ENCODE assay signal across 13 cellular contexts in the genomic region with DNA sequence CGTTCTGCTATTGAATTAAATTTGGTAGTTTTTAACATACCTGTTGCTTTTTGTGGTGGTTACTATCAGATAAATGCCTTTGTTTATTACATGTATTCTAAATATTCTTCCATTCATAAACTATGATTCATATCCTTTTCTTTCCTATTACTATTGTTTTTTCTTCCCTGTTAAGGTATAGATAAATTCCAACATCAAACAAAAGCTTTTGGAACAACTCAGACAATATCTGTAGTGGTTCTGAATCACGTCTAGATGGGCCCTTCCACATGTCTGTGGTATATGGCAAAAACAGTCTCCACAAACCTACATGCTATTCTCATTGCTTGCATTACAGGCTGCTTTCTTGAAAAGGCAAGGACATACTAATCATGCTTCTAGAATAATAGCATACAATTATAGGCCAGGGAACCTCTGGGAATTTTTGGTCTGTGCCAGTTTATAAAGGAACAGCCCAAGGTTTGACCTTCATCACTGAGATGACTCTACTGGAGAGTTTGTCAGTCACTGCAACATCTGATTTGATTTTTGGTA.
"Had no signal": no experiment of that assay in that cellular context is flagged by ENCODE, and none has a peak within 500 bp of the region (broad histone marks: within the 10 kb centered on the region; RNA-seq: fewer than 3 reads in every experiment).

No MANE protein-coding gene starts in this region.

- H3K27me3 ChIP-seq: brain microvascular endothelial cell, gastrocnemius medialis, left lung, testis had no signal

- H3K36me3 ChIP-seq: brain microvascular endothelial cell, gastrocnemius medialis, left lung had no signal

- H3K4me3 ChIP-seq: gastrocnemius medialis, left lung, testis had no signal

- H3K9me3 ChIP-seq: gastrocnemius medialis, left lung, testis had no signal

- H3K27ac ChIP-seq: brain microvascular endothelial cell, gastrocnemius medialis, testis had no signal

- DNase-seq: activated CD4-positive, alpha-beta T cell treated with anti-CD3 and anti-CD28 coated beads, Interleukin-2, amount 50 U/mL, for 1 hour; activated CD4-positive, CD25-positive, alpha-beta regulatory T cell; activated T-cell treated with anti-CD3 and anti-CD28 coated beads, Interleukin-2, amount 50 U/mL, for 1 hour; amygdala; brain microvascular endothelial cell; gastrocnemius medialis; islet precursor cell; left lung; stimulated activated CD4-positive, alpha-beta T cell treated with anti-CD3 and anti-CD28 coated beads, Interleukin-4, amount 100 ng/mL, for 1 hour; stimulated activated CD8-positive, alpha-beta memory T cell treated with anti-CD3 and anti-CD28 coated beads, Interleukin-4, amount 100 ng/mL, for 48 hours; stimulated activated naive CD8-positive, alpha-beta T cell treated with anti-CD3 and anti-CD28 coated beads, Interleukin-15, Interleukin-2, amounts not matched to agents 100 U/mL and 50 U/mL, for 24 hours; T-helper 2 cell; testis had no signal

- ATAC-seq: gastrocnemius medialis; left lung; stimulated activated naive CD8-positive, alpha-beta T cell treated with anti-CD3 and anti-CD28 coated beads, Interleukin-15, Interleukin-2, amounts not matched to agents 100 U/mL and 50 U/mL, for 24 hours had no signal
